ENCODE assay signal across 12 cellular contexts in genomic region chr6:44542401-44543116, GRCh38.
DNase-seq lines count a peak whose midpoint lies in the region; ATAC-seq and TF ChIP-seq lines count a peak whose summit lies in the region.
"Had no signal": no experiment of that assay in that cellular context is flagged by ENCODE, and none has a peak within 500 bp of the region (broad histone marks: within the 10 kb centered on the region; RNA-seq: fewer than 3 reads in every experiment).

No MANE protein-coding gene starts in this region.

- no peak for TF ChIP-seq CTCF in astrocyte of the cerebellum (IDR thresholded peaks at IDR 0.05; ENCODE audit: low read depth, low read length, missing control alignments)

- H3K27me3 ChIP-seq in iPS-18a (ENCODE audit: control insufficient read depth, insufficient read depth, low read length) (no peaks in the 10 kb centered on the region), skeletal muscle satellite cell (ENCODE audit: control insufficient read depth, insufficient read depth, low read length) (no peaks in the 10 kb centered on the region)

- H3K9me3 ChIP-seq in iPS-18a (ENCODE audit: control insufficient read depth, low read depth, low read length) (no peaks in the 10 kb centered on the region), skeletal muscle satellite cell (replicated peaks; ENCODE audit: low read length) (no peaks in the 10 kb centered on the region)

- in situ Hi-C loops in astrocyte of the cerebellum (cut with HindIII; ENCODE audit: low sequenced_read_pairs), result no loop called here

- peaks cover 14% of the 10 kb centered on the region for H3K4me1 ChIP-seq in iPS-18a (ENCODE audit: control insufficient read depth, low read depth, low read length)
- H3K4me1 ChIP-seq in skeletal muscle satellite cell (ENCODE audit: control insufficient read depth, insufficient read depth, low read length), result peaks cover 11% of the 10 kb centered on the region

- H3K9ac ChIP-seq in iPS-18a (ENCODE audit: low read length), result peak overlapping the region; percentile 15
- peak overlapping the region; percentile 56 for H3K9ac ChIP-seq in skeletal muscle satellite cell (ENCODE audit: low read depth, low read length)

- H3K27ac ChIP-seq in iPS-18a (ENCODE audit: low read length), result peak overlapping the region; percentile 2

- H3K4me3 ChIP-seq in astrocyte of the cerebellum (ENCODE audit: low read depth, low read length) (peak overlapping the region; percentile 2), iPS-18a (ENCODE audit: low read length) (peak overlapping the region; percentile 1), skeletal muscle satellite cell (ENCODE audit: low read length) (peak overlapping the region; percentile 44)

- no peak for ATAC-seq in HG03175 (IDR thresholded peaks at IDR 0.05; ENCODE audit: unreplicated experiment)

- DNase-seq in NCI-H2107 treated with DMSO at 0.1 percent for 48 hours (lab: John Stamatoyannopoulos, UW; ENCODE audit: unreplicated experiment) (peak; percentile 6), NCI-H2107 (lab: John Stamatoyannopoulos, UW) (no peak), astrocyte of the cerebellum (ENCODE audit: low read depth) (peak; percentile 67), germinal center (ENCODE audit: low spot score) (no peak), NCI-H2171 (lab: John Stamatoyannopoulos, UW) (no peak)
- DNase-seq: 8988T; activated naive CD4-positive, alpha-beta T cell; mammary epithelial cell; NCI-H2029 had no signal

- H3K36me3 ChIP-seq in iPS-18a (ENCODE audit: control insufficient read depth, low read depth, low read length), result no peaks in the 10 kb centered on the region
- H3K36me3 ChIP-seq in skeletal muscle satellite cell (ENCODE audit: insufficient read depth, low read length), result no peaks in the 10 kb centered on the region

- peak overlapping the region; percentile 73 for H3K4me2 ChIP-seq in skeletal muscle satellite cell (ENCODE audit: low read length)

Comparison
In these comparisons a context has a peak if more than half of its experiments do, and no peak if none do; other contexts are left out.
1. DNase-seq: peak in NCI-H2107 treated with DMSO at 0.1 percent for 48 hours (single experiment) and astrocyte of the cerebellum (single experiment); none in NCI-H2107 (single experiment), germinal center (single experiment) and NCI-H2171 (single experiment).
2. Peak in every context shown above with its lines, with median percentiles within 50 percentile points of each other: H3K4me3 ChIP-seq.